ENCODE assay signal across 19 cellular contexts in the genomic region with DNA sequence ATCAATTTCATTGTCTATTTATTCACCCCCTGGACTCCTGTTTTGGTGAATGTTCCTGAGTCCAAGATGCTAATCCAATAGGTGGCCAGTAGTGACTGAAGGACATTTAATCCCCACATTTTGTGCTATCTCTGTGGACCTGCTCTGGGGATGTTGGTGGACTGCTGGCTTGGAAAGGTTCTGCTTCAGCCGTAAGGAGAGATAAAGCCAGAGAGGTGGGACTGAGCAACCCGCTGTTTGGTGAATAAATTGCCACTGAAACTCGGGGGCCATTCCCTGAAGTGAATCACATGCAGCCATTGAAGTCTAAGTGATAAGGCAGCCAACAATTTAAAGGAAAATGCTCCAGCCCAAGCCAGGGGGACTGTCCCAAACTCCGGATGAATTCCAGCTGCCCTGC. TPM values are rescaled to one million over a fixed set of nuclear protein-coding genes. Genes with fewer than 3 reads are reported as not detected.
A peak's percentile ranks its signal among the peaks of the same experiment; 100 is the strongest.
DNase-seq lines count a peak whose midpoint lies in the region; ATAC-seq and TF ChIP-seq lines count a peak whose summit lies in the region.
"Had no signal": no experiment of that assay in that cellular context is flagged by ENCODE, and none has a peak within 500 bp of the region (broad histone marks: within the 10 kb centered on the region; RNA-seq: fewer than 3 reads in every experiment).

No MANE protein-coding gene starts in this region.

- no peak overlapping the region for H3K14ac ChIP-seq in mesenchymal stem cell (ENCODE audit: low read length in 2 of 2)

- H3K9ac ChIP-seq in mesenchymal stem cell (ENCODE audit: low read length), result no peak overlapping the region

- H3K4ac ChIP-seq in mesenchymal stem cell (ENCODE audit: low read depth in 1 of 2, low read length in 2 of 2), result no peak overlapping the region

- peaks cover 9% of the 10 kb centered on the region for H3K79me1 ChIP-seq in mesenchymal stem cell (replicated peaks; ENCODE audit: low read length, poor library complexity, severe bottlenecking)

- H3K4me1 Mint-ChIP-seq in activated T-cell treated with anti-CD3 and anti-CD28 coated beads, Interleukin-2, amount 50 U/mL, for 72 hours (ENCODE audit: low read depth), result peaks cover 32% of the 10 kb centered on the region
- H3K4me1 Mint-ChIP-seq in activated T-helper 17 cell treated with anti-CD3 and anti-CD28 coated beads, Interleukin-2, amount 50 U/mL, for 72 hours, result peaks cover 5% of the 10 kb centered on the region
- H3K4me1 Mint-ChIP-seq in type B pancreatic cell (ENCODE audit: unreplicated experiment), result peaks cover 15% of the 10 kb centered on the region

- no peak overlapping the region for H4K91ac ChIP-seq in mesenchymal stem cell (ENCODE audit: low read length)

- no peak overlapping the region for H4K8ac ChIP-seq in mesenchymal stem cell (ENCODE audit: low read length)

- H3K36me3 ChIP-seq in mesenchymal stem cell (ENCODE audit: control insufficient read depth in 1 of 2, insufficient read depth in 2 of 2, low read depth in 1 of 2, low read length in 2 of 2), result no peaks in the 10 kb centered on the region

- peaks cover 12 to 15% of the 10 kb centered on the region in 2 experiments for H3K27me3 ChIP-seq in mesenchymal stem cell (ENCODE audit: control insufficient read depth in 1 of 2, insufficient read depth in 1 of 2, low read length in 2 of 2)

- 84% methylated on average over 4 of the region's 4 CpGs for WGBS in mesenchymal stem cell

- no peak overlapping the region for H3K27ac Mint-ChIP-seq in activated T-cell treated with anti-CD3 and anti-CD28 coated beads, Interleukin-2, amount 50 U/mL, for 72 hours
- no peak overlapping the region for H3K27ac Mint-ChIP-seq in activated T-helper 17 cell treated with anti-CD3 and anti-CD28 coated beads, Interleukin-2, amount 50 U/mL, for 72 hours
- peak overlapping the region; percentile 81 for H3K27ac Mint-ChIP-seq in type B pancreatic cell

- no peak overlapping the region for H2BK5ac ChIP-seq in mesenchymal stem cell (ENCODE audit: low read depth, low read length, poor library complexity, severe bottlenecking)

- no peaks in the 10 kb centered on the region for H3K9me3 ChIP-seq in mesenchymal stem cell (ENCODE audit: control insufficient read depth, low read length)

- no peak overlapping the region for H2BK12ac ChIP-seq in mesenchymal stem cell (ENCODE audit: low read length in 2 of 2)

- peak overlapping the region; percentile 48 for H2BK15ac ChIP-seq in mesenchymal stem cell (ENCODE audit: low read depth, poor library complexity, severe bottlenecking)

- no peak overlapping the region for H3K4me2 ChIP-seq in mesenchymal stem cell (ENCODE audit: low read length, poor library complexity, severe bottlenecking)

- H3K4me3 Mint-ChIP-seq in activated T-cell treated with anti-CD3 and anti-CD28 coated beads, Interleukin-2, amount 50 U/mL, for 72 hours, result peak overlapping the region; percentile 80 to 90
- peak overlapping the region; percentile 85 for H3K4me3 Mint-ChIP-seq in activated T-helper 17 cell treated with anti-CD3 and anti-CD28 coated beads, Interleukin-2, amount 50 U/mL, for 72 hours
- H3K4me3 Mint-ChIP-seq in type B pancreatic cell, result peak overlapping the region; percentile 92

- no peak overlapping the region for H3K4me3 ChIP-seq in mesenchymal stem cell (ENCODE audit: insufficient read depth in 1 of 2, low read depth in 1 of 2, low read length in 2 of 2)
- H3K4me3 ChIP-seq: lung had no signal

- H2AFZ ChIP-seq in mesenchymal stem cell (ENCODE audit: low read depth, low read length), result no peak overlapping the region

- ATAC-seq in activated T-cell treated with anti-CD3 and anti-CD28 coated beads, Interleukin-2, amount 50 U/mL, for 72 hours (replicated peaks in 1 of 2), result no peak
- ATAC-seq in activated T-helper 17 cell treated with anti-CD3 and anti-CD28 coated beads, Interleukin-2, amount 50 U/mL, for 72 hours (replicated peaks), result no peak
- ATAC-seq in HG03439 (IDR thresholded peaks at IDR 0.05; ENCODE audit: unreplicated experiment) (no peak), GM18498 (IDR thresholded peaks at IDR 0.05; ENCODE audit: unreplicated experiment) (no peak)

- no peak overlapping the region for H3K23ac ChIP-seq in mesenchymal stem cell (ENCODE audit: low read length in 2 of 2)

- no peak for TF ChIP-seq CTCF in type B pancreatic cell (conservative IDR thresholded peaks at IDR 0.05)

- no peak for DNase-seq in activated T-cell treated with anti-CD3 and anti-CD28 coated beads, Interleukin-2, amount 50 U/mL, for 72 hours
- DNase-seq in activated T-cell treated with anti-CD3 and anti-CD28 coated beads, Interleukin-2, amount 50 U/mL, for 1 hour, result no peak
- DNase-seq in mesenchymal stem cell (no peak), type B pancreatic cell (ENCODE audit: extremely low spot score, unreplicated experiment) (no peak), T1000 (lab: John Stamatoyannopoulos, UW) (no peak)
- DNase-seq: activated CD4-positive, CD25-positive, alpha-beta regulatory T cell; activated effector memory CD4-positive, alpha-beta T cell treated with anti-CD3 and anti-CD28 coated beads, Interleukin-2, amount 50 U/mL, for 16 hours; amniotic stem cell; effector CD8-positive, alpha-beta T cell; NCI-H2029; Right ventricle myocardium superior had no signal

- no peaks in the 10 kb centered on the region for H3K36me3 Mint-ChIP-seq in activated T-cell treated with anti-CD3 and anti-CD28 coated beads, Interleukin-2, amount 50 U/mL, for 72 hours (ENCODE audit: insufficient read depth in 2 of 2)
- no peaks in the 10 kb centered on the region for H3K36me3 Mint-ChIP-seq in activated T-helper 17 cell treated with anti-CD3 and anti-CD28 coated beads, Interleukin-2, amount 50 U/mL, for 72 hours (ENCODE audit: low read depth)
- H3K36me3 Mint-ChIP-seq in type B pancreatic cell, result no peaks in the 10 kb centered on the region

- H2AK5ac ChIP-seq in mesenchymal stem cell (ENCODE audit: low read length, severe bottlenecking), result peak overlapping the region; percentile 84

- H3K18ac ChIP-seq in mesenchymal stem cell (ENCODE audit: low read depth in 1 of 2, low read length in 2 of 2), result no peak overlapping the region

- peaks cover 25% of the 10 kb centered on the region for H3K27me3 Mint-ChIP-seq in activated T-cell treated with anti-CD3 and anti-CD28 coated beads, Interleukin-2, amount 50 U/mL, for 72 hours (ENCODE audit: low read depth)
- H3K27me3 Mint-ChIP-seq in activated T-helper 17 cell treated with anti-CD3 and anti-CD28 coated beads, Interleukin-2, amount 50 U/mL, for 72 hours, result peaks cover 19% of the 10 kb centered on the region
- H3K27me3 Mint-ChIP-seq in type B pancreatic cell, result peaks cover 31% of the 10 kb centered on the region

- H3K4me1 ChIP-seq in mesenchymal stem cell (ENCODE audit: control insufficient read depth, insufficient read depth, low read depth, low read length), result peaks cover 10% of the 10 kb centered on the region

- no peak overlapping the region for H2BK120ac ChIP-seq in mesenchymal stem cell (ENCODE audit: low read depth, low read length)

- no peaks in the 10 kb centered on the region for H3K9me3 Mint-ChIP-seq in activated T-cell treated with anti-CD3 and anti-CD28 coated beads, Interleukin-2, amount 50 U/mL, for 72 hours
- no peaks in the 10 kb centered on the region for H3K9me3 Mint-ChIP-seq in activated T-helper 17 cell treated with anti-CD3 and anti-CD28 coated beads, Interleukin-2, amount 50 U/mL, for 72 hours
- H3K9me3 Mint-ChIP-seq in type B pancreatic cell, result no peaks in the 10 kb centered on the region

- no peak overlapping the region for H3K27ac ChIP-seq in mesenchymal stem cell (ENCODE audit: low read length, poor library complexity, severe bottlenecking)
- H3K27ac ChIP-seq: HL-60 had no signal

RNA-seq across cellular contexts. Expression of a gene that starts 1.6 kb away (rescaled TPM):
- 1 to 10 TPM; 4.1 to 7.3 TPM for total RNA-seq in activated T-cell treated with anti-CD3 and anti-CD28 coated beads, Interleukin-2, amount 50 U/mL, for 72 hours
- total RNA-seq in activated T-helper 17 cell treated with anti-CD3 and anti-CD28 coated beads, Interleukin-2, amount 50 U/mL, for 72 hours, result 1 to 10 TPM; 1.8 to 4.9 TPM
- polyA plus RNA-seq in mesenchymal stem cell (2013, experiment 1 of 2), result 6.8 TPM
- 6.5 TPM for polyA plus RNA-seq in mesenchymal stem cell (2013, experiment 2 of 2)
- 15.7 and 25.4 TPM in 2 replicates for total RNA-seq in type B pancreatic cell (ENCODE audit: low replicate concordance)

RNA-seq across cellular contexts. Expression of a gene that starts 25.2 kb away (rescaled TPM):
- total RNA-seq in activated T-cell treated with anti-CD3 and anti-CD28 coated beads, Interleukin-2, amount 50 U/mL, for 72 hours, result not detected
- not detected for total RNA-seq in activated T-helper 17 cell treated with anti-CD3 and anti-CD28 coated beads, Interleukin-2, amount 50 U/mL, for 72 hours
- not detected for polyA plus RNA-seq in mesenchymal stem cell (2013, experiment 1 of 2)
- not detected for polyA plus RNA-seq in mesenchymal stem cell (2013, experiment 2 of 2)
- not detected in 2 replicates for total RNA-seq in type B pancreatic cell (ENCODE audit: low replicate concordance)
- total RNA-seq: Daoy; NCI-H460; T-helper 1 cell treated with Interleukin-12 subunit alpha and Interleukin-12 subunit beta and Interleukin-4 antibody, amounts not matched to agents 30 ng/mL and 1 ng/mL, for 36 hours had no signal
